Comparison of ENCODE assay signal across 9 cellular contexts in the genomic region with DNA sequence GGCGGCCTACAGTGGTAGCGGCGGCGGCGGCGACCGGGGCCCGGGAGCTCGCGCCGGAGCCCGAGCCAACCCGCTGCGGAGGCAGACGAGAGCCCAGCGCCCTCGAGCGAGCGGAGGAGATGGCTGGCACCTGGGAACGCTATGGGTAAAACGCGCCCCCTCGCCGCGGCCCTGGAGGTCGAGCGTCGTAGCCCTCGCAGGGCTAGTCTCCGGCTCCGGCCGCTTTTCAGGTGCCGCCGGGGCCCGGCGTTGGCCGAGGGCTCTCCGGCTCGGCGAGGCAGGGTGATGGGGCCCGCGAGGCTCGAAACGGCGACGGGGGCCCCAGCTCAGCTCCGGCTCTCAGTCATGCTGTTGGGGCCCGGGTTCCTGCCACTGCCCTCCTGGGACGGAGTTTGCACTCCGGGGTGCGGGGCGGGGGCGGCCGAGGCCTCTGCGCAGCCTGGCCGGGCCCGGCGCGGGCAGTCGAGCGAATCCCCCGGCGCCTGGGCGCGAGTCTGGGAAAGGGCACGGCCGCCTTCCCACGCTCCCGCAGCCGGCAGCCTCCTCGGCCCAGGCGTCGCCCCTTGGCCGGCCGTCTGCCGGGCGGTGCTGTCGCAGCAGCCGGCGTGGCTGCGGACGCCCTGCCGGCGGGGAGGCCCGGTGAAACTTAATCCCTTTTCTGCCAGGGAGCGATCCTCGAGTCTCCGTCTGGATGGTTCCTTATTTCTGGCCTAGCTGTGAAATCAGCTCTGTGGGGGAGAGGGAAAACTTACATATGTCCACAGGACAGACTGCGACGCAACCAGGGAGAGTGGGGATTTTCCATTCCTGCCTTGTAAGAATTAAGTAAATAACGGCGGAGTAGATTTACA. TPM values are rescaled to one million over a fixed set of nuclear protein-coding genes. Genes with fewer than 3 reads are reported as not detected.
DNase-seq lines count a peak whose midpoint lies in the region; ATAC-seq, FAIRE-seq and TF ChIP-seq lines count a peak whose summit lies in the region.
"Had no signal": no experiment of that assay in that cellular context is flagged by ENCODE, and none has a peak within 500 bp of the region (broad histone marks: within the 10 kb centered on the region; RNA-seq: fewer than 3 reads in every experiment).

No MANE protein-coding gene starts in this region.

- no peaks in the 10 kb centered on the region for H3K9me2 ChIP-seq in OCI-LY1 (ENCODE audit: low read depth, low read length)

- H3K27me3 Mint-ChIP-seq in glutamatergic neuron (ENCODE audit: unreplicated experiment) = peaks cover 2% of the 10 kb centered on the region
- no peaks in the 10 kb centered on the region for H3K27me3 Mint-ChIP-seq in osteocyte (ENCODE audit: unreplicated experiment)

- in situ Hi-C loops in GM13977 (cut with MboI; ENCODE audit: low pct_unique_long_range_greater_than_20kb, low sequenced_read_pairs, unreplicated experiment) = no loop called here

- H3K4me3 ChIP-seq in OCI-LY1 (ENCODE audit: low read depth, low read length, poor library complexity, severe bottlenecking) = peak overlapping the region; percentile 39
- H3K4me3 ChIP-seq in aorta (ENCODE audit: low read length in 2 of 2) = peak overlapping the region; percentile 52 to 91

- peak overlapping the region; percentile 50; the same call in 1 of the 2 replicates for H3K4me2 ChIP-seq in OCI-LY1 (ENCODE audit: low read length)

- no peaks in the 10 kb centered on the region for H3K4me1 ChIP-seq in OCI-LY1 (ENCODE audit: insufficient read depth, low read length, severe bottlenecking)
- no peaks in the 10 kb centered on the region for H3K4me1 ChIP-seq in aorta (ENCODE audit: control insufficient read depth in 1 of 2, insufficient read depth in 2 of 2, low read length in 2 of 2)

- peak; percentile 59 for ATAC-seq in HG02885 (IDR thresholded peaks at IDR 0.05; ENCODE audit: poor library complexity, unreplicated experiment)
- peak; percentile 60 for ATAC-seq in aorta (ENCODE audit: low FRiP score)

- H3K9me3 Mint-ChIP-seq in glutamatergic neuron (ENCODE audit: unreplicated experiment) = peaks cover 2% of the 10 kb centered on the region
- H3K9me3 Mint-ChIP-seq in osteocyte (ENCODE audit: unreplicated experiment) = no peaks in the 10 kb centered on the region

- H3K27ac ChIP-seq in OCI-LY1 (ENCODE audit: low read depth, low read length, poor library complexity, severe bottlenecking) (no peak overlapping the region), aorta (ENCODE audit: low read depth in 1 of 2, low read length in 2 of 2) (peak overlapping the region; percentile 68 to 92)

- H3F3A ChIP-seq in OCI-LY1 (ENCODE audit: insufficient read depth, low read length) = no peaks in the 10 kb centered on the region

- H3K4me1 Mint-ChIP-seq in glutamatergic neuron (ENCODE audit: low read depth, unreplicated experiment) (peaks cover 6% of the 10 kb centered on the region), osteocyte (ENCODE audit: unreplicated experiment) (peaks cover 20% of the 10 kb centered on the region)

- H3K9me3 ChIP-seq in OCI-LY1 (ENCODE audit: low read length) (no peaks in the 10 kb centered on the region), aorta (ENCODE audit: control insufficient read depth, low read length) (no peaks in the 10 kb centered on the region)

- H3K27ac Mint-ChIP-seq in glutamatergic neuron (ENCODE audit: unreplicated experiment) = peak overlapping the region; percentile 66
- H3K27ac Mint-ChIP-seq in osteocyte (ENCODE audit: unreplicated experiment) = peak overlapping the region; percentile 79

- peak overlapping the region; percentile 86 for H3K4me3 Mint-ChIP-seq in glutamatergic neuron (ENCODE audit: unreplicated experiment)
- H3K4me3 Mint-ChIP-seq in osteocyte (ENCODE audit: unreplicated experiment) = peak overlapping the region; percentile 72

- H3K36me3 ChIP-seq in OCI-LY1 (ENCODE audit: insufficient read depth, low read length) (no peaks in the 10 kb centered on the region), aorta (ENCODE audit: control insufficient read depth in 1 of 2, insufficient read depth in 2 of 2, low read length in 1 of 2) (no peaks in the 10 kb centered on the region)

- H4K20me1 ChIP-seq in OCI-LY1 (ENCODE audit: insufficient read depth, low read length) = no peaks in the 10 kb centered on the region

- H3K27me3 ChIP-seq in OCI-LY1 (ENCODE audit: insufficient read depth, low read length) = no peaks in the 10 kb centered on the region
- no peaks in the 10 kb centered on the region for H3K27me3 ChIP-seq in aorta (ENCODE audit: control insufficient read depth in 1 of 2, insufficient read depth in 2 of 2, low read length in 1 of 2)

- H3K36me3 Mint-ChIP-seq in glutamatergic neuron (ENCODE audit: unreplicated experiment) (no peaks in the 10 kb centered on the region), osteocyte (ENCODE audit: unreplicated experiment) (no peaks in the 10 kb centered on the region)

- H3K79me2 ChIP-seq in OCI-LY1 (ENCODE audit: insufficient read depth, low read length) = no peaks in the 10 kb centered on the region

- DNase-seq in GM13977 (ENCODE audit: low spot score) (peak; percentile 31), glutamatergic neuron (peak; percentile 51), osteocyte (ENCODE audit: extremely low spot score, unreplicated experiment) (peak; percentile 86), aorta (peak; percentile 51 to 79), D721Med (ENCODE audit: insufficient read length, low spot score) (no peak)
- DNase-seq in activated naive CD4-positive, alpha-beta T cell treated with anti-CD3 and anti-CD28 coated beads, Interleukin-2, amount 50 U/mL, for 16 hours = peak; percentile 37

- intact Hi-C loops in aorta (cut with DNase I) = no loop called here

- TF ChIP-seq CTCF in GM13977 (IDR thresholded peaks at IDR 0.05; ENCODE audit: extremely low read depth, insufficient read depth, missing control alignments) = no peak
- no peak for TF ChIP-seq CTCF in OCI-LY1 (IDR thresholded peaks at IDR 0.05; ENCODE audit: low read length)
- no peak for TF ChIP-seq CTCF in glutamatergic neuron (IDR thresholded peaks at IDR 0.05; ENCODE audit: partially characterized antibody, unreplicated experiment)
- TF ChIP-seq CTCF in osteocyte (IDR thresholded peaks at IDR 0.05) = no peak
- TF ChIP-seq CTCF in D721Med (IDR thresholded peaks at IDR 0.05; ENCODE audit: insufficient read depth, missing control alignments) = no peak

- no peak for FAIRE-seq in D721Med (lab: Jason Lieb, UNC)

- H2AFZ ChIP-seq in OCI-LY1 (ENCODE audit: low read length) = no peak overlapping the region

- WGBS in aorta, 2 donors = 0 to 34% methylated on average over 82 to 92 of the region's 92 CpGs

- H3K9ac ChIP-seq in OCI-LY1 (ENCODE audit: low read length) = no peak overlapping the region

RNA-seq across cellular contexts. Expression of gene MID2, which starts 0.8 kb away (rescaled TPM):
- 5.5 TPM for total RNA-seq in glutamatergic neuron (ENCODE audit: unreplicated experiment)
- total RNA-seq in osteocyte = 13.0 and 13.1 TPM in 2 replicates
- total RNA-seq in aorta = 10 to 100 TPM; 23.3 to 25.9 TPM
- 1 to 10 TPM; 5.8 to 6.4 TPM for polyA plus RNA-seq in aorta

RNA-seq across cellular contexts. Expression of gene NCBP2L, which starts 49.0 kb away (rescaled TPM):
- total RNA-seq in glutamatergic neuron (ENCODE audit: unreplicated experiment) = not detected
- not detected in 2 replicates for total RNA-seq in osteocyte
- not detected for total RNA-seq in aorta
- polyA plus RNA-seq in aorta = not detected
- total RNA-seq: glomerular endothelial cell had no signal

RNA-seq across cellular contexts. Expression of gene TSC22D3, which starts 50.9 kb away (rescaled TPM):
- total RNA-seq in glutamatergic neuron (ENCODE audit: unreplicated experiment) (107 TPM), osteocyte (187 and 212 TPM in 2 replicates), aorta (100 to 1,000 TPM in 1 of 2 donors, 10 to 100 TPM in 1; 92.1 to 265 TPM)
- polyA plus RNA-seq in aorta = 100 to 1,000 TPM; 228 to 277 TPM
